In the genomic region with DNA sequence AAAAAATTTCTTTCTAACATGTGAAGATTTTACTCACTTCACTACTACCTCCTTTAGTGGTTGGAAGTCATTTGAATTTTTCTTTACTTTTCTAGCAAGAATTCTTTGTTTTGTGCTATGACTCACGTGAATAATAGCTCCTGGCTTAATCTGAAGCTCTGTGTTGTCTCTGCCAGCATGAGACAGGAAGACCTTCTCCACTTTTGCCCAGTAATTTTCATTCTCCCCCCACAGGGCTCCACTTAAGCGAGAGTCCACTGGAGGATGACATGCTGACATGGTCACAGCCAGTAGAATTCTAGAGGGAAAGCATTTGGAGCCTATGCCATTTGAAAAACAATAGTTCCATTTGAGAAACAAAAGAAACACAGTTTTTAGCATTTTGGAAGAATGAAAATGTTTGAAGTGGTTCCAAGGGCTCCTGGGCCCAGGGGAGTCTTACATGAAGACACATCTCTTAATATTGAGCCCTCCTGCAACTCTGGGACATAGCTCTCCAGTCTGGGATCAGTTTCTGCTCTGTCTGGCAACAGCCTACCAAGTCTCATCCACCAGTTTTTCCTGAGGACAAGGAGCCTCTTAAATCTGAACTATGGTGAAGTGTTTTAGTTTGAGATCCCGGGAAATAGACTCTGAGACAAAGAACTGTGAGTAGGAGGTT, we compare ENCODE assay signal across 27 cellular contexts.
DNase-seq lines count a peak whose midpoint lies in the region; ATAC-seq and TF ChIP-seq lines count a peak whose summit lies in the region.
"Had no signal": no experiment of that assay in that cellular context is flagged by ENCODE, and none has a peak within 500 bp of the region (broad histone marks: within the 10 kb centered on the region; RNA-seq: fewer than 3 reads in every experiment).

No MANE protein-coding gene starts in this region.

- H3K27ac Mint-ChIP-seq in endodermal cell: peak overlapping the region; percentile 91
- H3K27ac Mint-ChIP-seq: activated naive CD4-positive, alpha-beta T cell treated with anti-CD3 and anti-CD28 coated beads, Interleukin-2, amount 10 ng/mL, durations not matched to agents 7 days and 5 days; CD14-positive monocyte; naive B cell; stimulated activated memory B cell treated with anti-CD40 and anti-IgM and Interleukin-4, amounts not matched to agents 10 μg/mL and 1 μg/mL and 100 μg/mL, for 72 hours had no signal

- no peaks in the 10 kb centered on the region for H3K79me1 ChIP-seq in mesendoderm (ENCODE audit: low read length)

- no peak overlapping the region for H3K56ac ChIP-seq in mesendoderm (ENCODE audit: low read length)

- no peak overlapping the region for H3K18ac ChIP-seq in mesendoderm (ENCODE audit: low read length)

- no peak overlapping the region for H2BK5ac ChIP-seq in mesendoderm (ENCODE audit: low read length)

- H3K4me2 ChIP-seq in mesendoderm (ENCODE audit: low read length): no peak overlapping the region

- DNase-seq in Daoy (ENCODE audit: low read depth) (peak; percentile 15), LHCN-M2 (ENCODE audit: low read depth) (peak; percentile 8), endodermal cell (peak; percentile 65), mesendoderm (peak; percentile 41), GM10266 (ENCODE audit: extremely low spot score) (no peak), occipital lobe (lab: John Stamatoyannopoulos, UW) (no peak)
- DNase-seq: activated CD4-positive, alpha-beta T cell treated with anti-CD3 and anti-CD28 coated beads for 4 hours; activated naive CD4-positive, alpha-beta T cell treated with anti-CD3 and anti-CD28 coated beads, Interleukin-2, amount 10 ng/mL, durations not matched to agents 7 days and 5 days; amniotic stem cell; EL; left colon; MM.1S; naive B cell; NCI-H1417 treated with DMSO at 0.1 percent for 48 hours; NCI-H2107; NCI-H510A; ovary; Peyer's patch; SJCRH30; stimulated activated CD4-positive, alpha-beta T cell treated with anti-CD3 and anti-CD28 coated beads, Interleukin-4, amount 100 ng/mL, for 1 hour; T-helper 1 cell had no signal

- no peak overlapping the region for H3K9ac ChIP-seq in endodermal cell (ENCODE audit: extremely low read depth, low read length, poor library complexity, severe bottlenecking)
- no peak overlapping the region for H3K9ac ChIP-seq in mesendoderm (ENCODE audit: low read length)

- no peaks in the 10 kb centered on the region for H3K36me3 Mint-ChIP-seq in endodermal cell (ENCODE audit: low read depth)
- H3K36me3 Mint-ChIP-seq: activated naive CD4-positive, alpha-beta T cell treated with anti-CD3 and anti-CD28 coated beads, Interleukin-2, amount 10 ng/mL, durations not matched to agents 7 days and 5 days; CD14-positive monocyte; naive B cell; stimulated activated memory B cell treated with anti-CD40 and anti-IgM and Interleukin-4, amounts not matched to agents 10 μg/mL and 1 μg/mL and 100 μg/mL, for 72 hours had no signal

- H3K4me3 ChIP-seq in endodermal cell (ENCODE audit: low read length): no peak overlapping the region
- no peak overlapping the region for H3K4me3 ChIP-seq in mesendoderm (ENCODE audit: low read length)
- H3K4me3 ChIP-seq: coronary artery, K562, ovary, Peyer's patch, SJCRH30 had no signal

- no peaks in the 10 kb centered on the region for H3K79me2 ChIP-seq in mesendoderm (ENCODE audit: control insufficient read depth, insufficient read depth, low read length)

- TF ChIP-seq CTCF in endodermal cell (conservative IDR thresholded peaks at IDR 0.05) (no peak), GM10266 (IDR thresholded peaks at IDR 0.05; ENCODE audit: control insufficient read depth, insufficient read depth, low read depth, missing control alignments) (no peak)

- H3K27me3 Mint-ChIP-seq in endodermal cell (ENCODE audit: insufficient read depth): no peaks in the 10 kb centered on the region
- H3K27me3 Mint-ChIP-seq: activated naive CD4-positive, alpha-beta T cell treated with anti-CD3 and anti-CD28 coated beads, Interleukin-2, amount 10 ng/mL, durations not matched to agents 7 days and 5 days; naive B cell; stimulated activated memory B cell treated with anti-CD40 and anti-IgM and Interleukin-4, amounts not matched to agents 10 μg/mL and 1 μg/mL and 100 μg/mL, for 72 hours had no signal

- no peak overlapping the region for H4K5ac ChIP-seq in mesendoderm (ENCODE audit: low read length)

- no peak overlapping the region for H3K4me3 Mint-ChIP-seq in endodermal cell
- H3K4me3 Mint-ChIP-seq: activated naive CD4-positive, alpha-beta T cell treated with anti-CD3 and anti-CD28 coated beads, Interleukin-2, amount 10 ng/mL, durations not matched to agents 7 days and 5 days; CD14-positive monocyte; naive B cell; stimulated activated memory B cell treated with anti-CD40 and anti-IgM and Interleukin-4, amounts not matched to agents 10 μg/mL and 1 μg/mL and 100 μg/mL, for 72 hours had no signal

- H2BK120ac ChIP-seq in mesendoderm (ENCODE audit: low read depth, low read length): no peak overlapping the region

- H3K27me3 ChIP-seq in endodermal cell (ENCODE audit: control insufficient read depth, insufficient read depth, low read length, poor library complexity, severe bottlenecking): no peaks in the 10 kb centered on the region
- no peaks in the 10 kb centered on the region for H3K27me3 ChIP-seq in mesendoderm (ENCODE audit: insufficient read depth, low read length, poor library complexity)
- H3K27me3 ChIP-seq: ovary, Peyer's patch, SJCRH30 had no signal

- peak overlapping the region; percentile 23 for H2BK15ac ChIP-seq in mesendoderm (replicated peaks; ENCODE audit: low read depth)

- 33 to 45% methylated on average over 1 to 3 of the region's 3 CpGs for WGBS in endodermal cell (ENCODE audit: insufficient coverage in 1 of 2, insufficient read length in 1 of 2), 2 experiments
- WGBS in mesendoderm (ENCODE audit: extremely low coverage, insufficient coverage, low lambda C conversion rate): no CpG with 5 or more reads among the region's 3 CpGs

- peaks cover 40% of the 10 kb centered on the region for H3K4me1 Mint-ChIP-seq in endodermal cell
- H3K4me1 Mint-ChIP-seq: activated naive CD4-positive, alpha-beta T cell treated with anti-CD3 and anti-CD28 coated beads, Interleukin-2, amount 10 ng/mL, durations not matched to agents 7 days and 5 days; CD14-positive monocyte; naive B cell; stimulated activated memory B cell treated with anti-CD40 and anti-IgM and Interleukin-4, amounts not matched to agents 10 μg/mL and 1 μg/mL and 100 μg/mL, for 72 hours had no signal

- H3K4me1 ChIP-seq in endodermal cell (ENCODE audit: control insufficient read depth, insufficient read depth, low read length) (peaks cover 11% of the 10 kb centered on the region), mesendoderm (ENCODE audit: control insufficient read depth, low read depth, low read length) (peaks cover 2% of the 10 kb centered on the region)
- H3K4me1 ChIP-seq: Peyer's patch, SJCRH30 had no signal

- H3K27ac ChIP-seq in endodermal cell (ENCODE audit: low read depth, low read length): no peak overlapping the region
- H3K27ac ChIP-seq in mesendoderm (ENCODE audit: low read depth, low read length): no peak overlapping the region
- H3K27ac ChIP-seq: coronary artery, ovary, Peyer's patch, SJCRH30 had no signal

- no peaks in the 10 kb centered on the region for H3K36me3 ChIP-seq in endodermal cell (ENCODE audit: control insufficient read depth, insufficient read depth, low read length)
- H3K36me3 ChIP-seq in mesendoderm (ENCODE audit: control insufficient read depth, insufficient read depth, low read length): no peaks in the 10 kb centered on the region
- H3K36me3 ChIP-seq: ovary, Peyer's patch, SJCRH30 had no signal

- peaks cover 11% of the 10 kb centered on the region for H3K9me3 Mint-ChIP-seq in endodermal cell
- H3K9me3 Mint-ChIP-seq: stimulated activated memory B cell treated with anti-CD40 and anti-IgM and Interleukin-4, amounts not matched to agents 10 μg/mL and 1 μg/mL and 100 μg/mL, for 72 hours had no signal

- H3K9me3 ChIP-seq in endodermal cell (ENCODE audit: control insufficient read depth, low read length): peaks cover 24% of the 10 kb centered on the region
- H3K9me3 ChIP-seq: ovary, Peyer's patch, SJCRH30 had no signal

- H3K4ac ChIP-seq in mesendoderm (ENCODE audit: low read depth, low read length): no peak overlapping the region

- ATAC-seq in HG03108 (IDR thresholded peaks at IDR 0.05; ENCODE audit: unreplicated experiment): no peak
- no peak for ATAC-seq in HG02870 (IDR thresholded peaks at IDR 0.05; ENCODE audit: unreplicated experiment)
- ATAC-seq: K562; left colon; stimulated activated memory B cell treated with anti-CD40 and anti-IgM and Interleukin-4, amounts not matched to agents 10 μg/mL and 1 μg/mL and 100 μg/mL, for 72 hours had no signal

- no peak overlapping the region for H3K23ac ChIP-seq in mesendoderm (ENCODE audit: low read length)

- H4K8ac ChIP-seq in mesendoderm (ENCODE audit: low read depth, low read length): no peak overlapping the region

- no peak overlapping the region for H2AK5ac ChIP-seq in mesendoderm (ENCODE audit: low read length)

Comparison
In these comparisons a context has a peak if more than half of its experiments do, and no peak if none do; other contexts are left out.
1. DNase-seq: peak in Daoy (single experiment), LHCN-M2 (single experiment), endodermal cell (single experiment) and mesendoderm (single experiment); none in GM10266 (single experiment) and occipital lobe (single experiment).